ENCODE assay signal across 1 cellular context in the genomic region with DNA sequence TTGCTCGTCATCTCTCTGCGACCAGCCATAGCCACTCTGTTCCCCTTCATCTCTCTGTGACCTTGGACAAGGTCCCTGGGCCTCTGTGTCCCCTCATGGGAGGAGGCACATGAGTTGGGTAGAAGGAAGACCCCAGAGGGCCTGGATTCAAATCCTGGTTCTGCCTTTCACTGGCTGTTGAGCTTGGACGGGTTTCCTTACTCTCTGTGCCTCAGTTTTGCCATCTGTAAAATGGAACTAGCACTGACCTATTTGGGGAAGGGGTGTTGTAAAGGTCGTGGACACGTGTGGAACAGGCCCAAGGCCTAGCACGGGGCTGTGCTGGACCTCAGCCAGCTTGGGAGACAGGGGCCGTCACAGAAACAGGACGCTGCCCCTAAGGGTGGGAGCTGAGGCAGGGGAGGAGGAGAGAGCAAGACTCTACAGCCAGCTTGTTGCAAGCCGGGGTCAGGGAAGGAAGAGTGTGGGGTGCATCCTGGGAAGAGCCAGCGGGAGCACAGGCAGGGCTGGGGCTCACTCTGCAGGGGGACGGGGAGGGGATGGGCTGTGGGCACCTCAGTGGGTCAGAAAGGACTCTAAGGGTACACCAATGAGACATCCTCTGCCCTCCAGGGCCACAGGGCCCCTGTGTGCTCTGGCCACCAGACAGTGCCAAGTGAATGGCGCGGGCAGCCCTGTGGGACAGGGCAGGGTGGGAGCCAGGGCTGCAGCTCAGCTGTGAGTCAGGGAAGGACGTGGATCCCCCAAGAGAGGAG.
A peak's percentile ranks its signal among the peaks of the same experiment; 100 is the strongest.
TF ChIP-seq lines count a peak whose summit lies in the region.

No MANE protein-coding gene starts in this region.

TF ChIP-seq in HepG2, 621 proteins besides CTCF, POLR2A, EP300 and RAD21:
- TF ChIP-seq MED1 (CRISPR knock-in tag; IDR thresholded peaks at IDR 0.05) (no peak), ZNF33A (CRISPR knock-in tag; IDR thresholded peaks at IDR 0.05; ENCODE audit: borderline replicate concordance) (no peak), IKZF4 (CRISPR knock-in tag; IDR thresholded peaks at IDR 0.05; ENCODE audit: borderline replicate concordance, low read depth, not compliant biosample characterization) (no peak), ZNF17 (CRISPR knock-in tag; IDR thresholded peaks at IDR 0.05) (no peak), TP53 (CRISPR knock-in tag; conservative IDR thresholded peaks at IDR 0.05) (no peak), MXD4 (CRISPR knock-in tag; IDR thresholded peaks at IDR 0.05) (no peak), ZNF629 (CRISPR knock-in tag; conservative IDR thresholded peaks at IDR 0.05) (peak; percentile 87)
- TF ChIP-seq, protein P1, sequence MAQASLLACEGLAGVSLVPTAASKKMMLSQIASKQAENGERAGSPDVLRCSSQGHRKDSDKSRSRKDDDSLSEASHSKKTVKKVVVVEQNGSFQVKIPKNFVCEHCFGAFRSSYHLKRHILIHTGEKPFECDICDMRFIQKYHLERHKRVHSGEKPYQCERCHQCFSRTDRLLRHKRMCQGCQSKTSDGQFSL (CRISPR knock-in tag; IDR thresholded peaks at IDR 0.05) = no peak
TF ChIP-seq in HepG2: peak in this region for 1.
